In genomic region chr18:13237641-13238040, GRCh38 we compare ENCODE assay signal across 1 cellular context.
A peak's percentile ranks its signal among the peaks of the same experiment; 100 is the strongest.
TF ChIP-seq lines count a peak whose summit lies in the region.

No MANE protein-coding gene starts in this region.

TF ChIP-seq in K562, 482 proteins besides CTCF, POLR2A, EP300 and RAD21:
- TF ChIP-seq BCOR (IDR thresholded peaks at IDR 0.05) (0 out of 2 replicates have a peak, but pooled peaks have one; percentile 38), RBM25 (IDR thresholded peaks at IDR 0.05; ENCODE audit: low read depth, low read length, severe bottlenecking) (peak; percentile 75), ARNT (IDR thresholded peaks at IDR 0.05) (no peak)
